Comparison of ENCODE assay signal across 20 cellular contexts in the genomic region with DNA sequence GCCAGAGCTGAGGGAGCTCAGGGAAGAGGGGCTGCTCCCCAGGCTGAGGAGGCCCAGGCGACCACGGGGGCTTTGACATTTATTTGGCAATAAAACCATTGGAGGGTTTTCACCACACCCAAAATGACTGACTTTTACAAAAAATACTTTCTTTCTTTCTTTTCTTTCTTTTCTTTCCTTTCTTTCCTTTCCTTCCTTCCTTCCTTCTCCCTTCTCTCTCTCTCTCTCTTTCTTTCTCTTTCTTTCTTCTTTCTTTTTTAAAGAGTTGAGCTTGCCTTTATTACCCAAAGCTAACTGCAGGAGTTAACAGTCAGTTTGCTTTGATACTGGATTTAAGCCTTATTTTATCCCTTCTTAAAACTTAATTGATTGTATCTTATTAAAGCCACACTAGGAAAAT. TPM values are rescaled to one million over a fixed set of nuclear protein-coding genes. Genes with fewer than 3 reads are reported as not detected.
DNase-seq lines count a peak whose midpoint lies in the region; ATAC-seq, FAIRE-seq and TF ChIP-seq lines count a peak whose summit lies in the region.
"Had no signal": no experiment of that assay in that cellular context is flagged by ENCODE, and none has a peak within 500 bp of the region (broad histone marks: within the 10 kb centered on the region; RNA-seq: fewer than 3 reads in every experiment).

No MANE protein-coding gene starts in this region.

- H3K4me3 Mint-ChIP-seq in activated B cell treated with CpG ODN at 0.5 μM for 24 hours: no peak overlapping the region

- TF ChIP-seq CTCF in A549 (IDR thresholded peaks at IDR 0.05): no peak
- no peak for TF ChIP-seq CTCF in HCT116 (IDR thresholded peaks at IDR 0.05 in 2 of 3, conservative IDR thresholded peaks at IDR 0.05 in 1 of 3; ENCODE audit: borderline replicate concordance in 1 of 3, insufficient read depth in 1 of 3, low read depth in 2 of 3, low read length in 2 of 3)
- TF ChIP-seq CTCF in activated B cell treated with CpG ODN at 0.5 μM for 24 hours (IDR thresholded peaks at IDR 0.05): no peak
- no peak for TF ChIP-seq CTCF in testis (IDR thresholded peaks at IDR 0.05)
- TF ChIP-seq CTCF in lower leg skin (IDR thresholded peaks at IDR 0.05): no peak

- RAD21 ChIA-PET in HCT116 (lab: Charles Lee; ENCODE audit: low non-redundant PET in 1 of 2, low total read pairs in 2 of 2, uncharacterized antibody in 2 of 2, unreplicated experiment in 2 of 2): no interaction called here

- POLR2A ChIA-PET in A549 (lab: Yijun Ruan, JAX) (no interaction called here), HCT116 (lab: Charles Lee) (interaction anchor here (0.5 kb wide), 1 partner anchor 25 kb away, joined by 3 read pairs; no protein-coding TSS in a partner anchor), activated B cell treated with CpG ODN at 0.5 μM for 24 hours (lab: Charles Lee) (interaction anchor here (1.8 to 1.9 kb wide), 2 partner anchors 16 to 76 kb away, joined by 4 to 6 read pairs; no protein-coding TSS in a partner anchor)

- no peak overlapping the region for H2AFZ ChIP-seq in HCT116 (ENCODE audit: low read depth, low read length, poor library complexity, severe bottlenecking)

- TF ChIP-seq RAD21 in A549 (conservative IDR thresholded peaks at IDR 0.05 in 1 of 2, IDR thresholded peaks at IDR 0.05 in 1 of 2) (no peak), HCT116 (IDR thresholded peaks at IDR 0.05; ENCODE audit: low read depth) (no peak)

- DNase-seq in A549 (ENCODE audit: low read depth in 1 of 2, low spot score in 1 of 2) (no peak), HCT116 (ENCODE audit: low read depth, low spot score) (no peak), activated B cell treated with CpG ODN at 0.5 μM for 24 hours (no peak), EL (no peak), testis (no peak), lower leg skin (ENCODE audit: low spot score in 2 of 2) (no peak)
- no peak for DNase-seq in stimulated activated CD4-positive, alpha-beta T cell treated with anti-CD3 and anti-CD28 coated beads, Interleukin-1b, Interleukin-23, amount 100 ng/mL, for 48 hours
- DNase-seq: activated CD8-positive, alpha-beta memory T cell treated with anti-CD3 and anti-CD28 coated beads for 24 hours; activated effector memory CD4-positive, alpha-beta T cell treated with Interleukin-2 at 50 U/mL for 16 hours; heart left ventricle; NCI-H1092 treated with DMSO at 0.1 percent for 48 hours; NCI-H2107; NCI-H526; sigmoid colon had no signal

- H3K27me3 ChIP-seq in HCT116 (ENCODE audit: insufficient read depth, low read length): no peaks in the 10 kb centered on the region
- H3K27me3 ChIP-seq in testis: no peaks in the 10 kb centered on the region
- H3K27me3 ChIP-seq: heart left ventricle, sigmoid colon had no signal

- H3K27ac Mint-ChIP-seq in activated B cell treated with CpG ODN at 0.5 μM for 24 hours: peak overlapping the region; percentile 57

- 80% methylated on average over 2 of the region's 2 CpGs for WGBS in A549 (ENCODE audit: missing lambda C conversion rate)
- 60 to 61% methylated on average over 2 of the region's 2 CpGs for WGBS in mesodermal cell (ENCODE audit: insufficient coverage in 2 of 2), 2 experiments
- 69 to 72% methylated on average over 2 of the region's 2 CpGs for WGBS in testis, 2 donors
- WGBS in lower leg skin, 2 donors: 63 to 64% methylated on average over 2 of the region's 2 CpGs

- intact Hi-C loops in HCT116 (cut with micrococcal nuclease) (no loop called here), activated B cell treated with CpG ODN at 0.5 μM for 24 hours (cut with micrococcal nuclease) (loop anchor here (2.0 kb wide), 3 partner anchors 15 to 39 kb away; no protein-coding TSS in a partner anchor), testis (cut with DNase I; ENCODE audit: low total_unique reads) (no loop called here), lower leg skin (cut with DNase I; ENCODE audit: low total_unique reads) (no loop called here)

- H3K27ac ChIP-seq in A549 (no peak overlapping the region), HCT116 (ENCODE audit: low read depth, low read length) (peak overlapping the region; percentile 64; the same call in 1 of the 2 replicates), mesodermal cell (ENCODE audit: low read depth, low read length, severe bottlenecking) (peak overlapping the region; percentile 92), testis (no peak overlapping the region)
- H3K27ac ChIP-seq: heart left ventricle, sigmoid colon, VCaP had no signal

- H3K4me1 Mint-ChIP-seq in activated B cell treated with CpG ODN at 0.5 μM for 24 hours: peaks cover 88% of the 10 kb centered on the region

- H3K36me3 Mint-ChIP-seq in activated B cell treated with CpG ODN at 0.5 μM for 24 hours (ENCODE audit: low read depth): peaks cover 28% of the 10 kb centered on the region

- no peaks in the 10 kb centered on the region for H3K36me3 ChIP-seq in HCT116 (ENCODE audit: control insufficient read depth in 1 of 2, insufficient read depth in 2 of 2, low read length in 2 of 2)
- H3K36me3 ChIP-seq in mesodermal cell (ENCODE audit: control insufficient read depth, insufficient read depth, low read length): peaks cover 3% of the 10 kb centered on the region
- H3K36me3 ChIP-seq in testis (ENCODE audit: low read depth, missing control alignments): no peaks in the 10 kb centered on the region
- H3K36me3 ChIP-seq: heart left ventricle, sigmoid colon had no signal

- H4K20me1 ChIP-seq in HCT116 (ENCODE audit: insufficient read depth): no peaks in the 10 kb centered on the region

- H3K27me3 Mint-ChIP-seq in activated B cell treated with CpG ODN at 0.5 μM for 24 hours: no peaks in the 10 kb centered on the region

- no peak for TF ChIP-seq EP300 in A549 (IDR thresholded peaks at IDR 0.05)

- no TSS peak for BruUV-seq in HCT116 (replicated peaks; lab: Mats Ljungman, UMichigan)

- peaks cover 94% of the 10 kb centered on the region for H3K79me2 ChIP-seq in HCT116 (ENCODE audit: insufficient read depth, low read length)

- TF ChIP-seq POLR2A in A549 (IDR thresholded peaks at IDR 0.05; ENCODE audit: low read length): no peak
- no peak for TF ChIP-seq POLR2A in HCT116 (IDR thresholded peaks at IDR 0.05; ENCODE audit: borderline replicate concordance, extremely low read depth, insufficient read depth, insufficient read length)
- no peak for TF ChIP-seq POLR2A in testis (IDR thresholded peaks at IDR 0.05)
- TF ChIP-seq POLR2A in lower leg skin (IDR thresholded peaks at IDR 0.05): no peak

- H3K9me3 ChIP-seq in A549: no peaks in the 10 kb centered on the region
- no peaks in the 10 kb centered on the region for H3K9me3 ChIP-seq in HCT116 (ENCODE audit: control insufficient read depth in 1 of 2, insufficient read depth in 1 of 2, low read depth in 1 of 2, low read length in 2 of 2)
- no peaks in the 10 kb centered on the region for H3K9me3 ChIP-seq in mesodermal cell (ENCODE audit: control insufficient read depth, low read length)
- H3K9me3 ChIP-seq in testis: no peaks in the 10 kb centered on the region
- H3K9me3 ChIP-seq: heart left ventricle, sigmoid colon had no signal

- H3K9ac ChIP-seq in HCT116 (ENCODE audit: low read length): peak overlapping the region; percentile 54

- FAIRE-seq in A549 (lab: Jason Lieb, UNC): no peak
- FAIRE-seq: G401.6, GM12878, islet of Langerhans, RCC 7860 had no signal

- CTCF ChIA-PET in A549 (lab: Yijun Ruan, JAX): interaction anchor here (1.9 kb wide), 1 partner anchor 84 kb away, joined by 5 read pairs; no protein-coding TSS in a partner anchor
- CTCF ChIA-PET in HCT116 (lab: Charles Lee): no interaction called here
- CTCF ChIA-PET in activated B cell treated with CpG ODN at 0.5 μM for 24 hours (lab: Charles Lee): interaction anchor here (2.2 kb wide), 1 partner anchor 33 kb away, joined by 11 read pairs; no protein-coding TSS in a partner anchor

- H3K9me3 Mint-ChIP-seq in activated B cell treated with CpG ODN at 0.5 μM for 24 hours: no peaks in the 10 kb centered on the region

- no peak for ATAC-seq in A549
- ATAC-seq in HCT116: no peak
- ATAC-seq in activated B cell treated with CpG ODN at 0.5 μM for 24 hours (ENCODE audit: low read depth): no peak
- ATAC-seq: heart left ventricle had no signal

- no peak overlapping the region for H3K4me3 ChIP-seq in A549
- H3K4me3 ChIP-seq in HCT116 (replicated peaks in 1 of 2; ENCODE audit: low read depth in 1 of 2, low read length in 2 of 2): no peak overlapping the region
- H3K4me3 ChIP-seq in mesodermal cell (ENCODE audit: extremely low read depth, insufficient read depth, low read length, poor library complexity, severe bottlenecking): no peak overlapping the region
- H3K4me3 ChIP-seq in testis: no peak overlapping the region
- no peak overlapping the region for H3K4me3 ChIP-seq in lower leg skin (ENCODE audit: low read depth, poor library complexity, severe bottlenecking)
- H3K4me3 ChIP-seq: GM12878, heart left ventricle, sigmoid colon had no signal

- H3K4me2 ChIP-seq in A549 (peak overlapping the region; percentile 50), HCT116 (ENCODE audit: low read length) (peak overlapping the region; percentile 76)

- no peaks in the 10 kb centered on the region for H3K9me2 ChIP-seq in HCT116 (ENCODE audit: insufficient read depth)

- H3K4me1 ChIP-seq in A549 (peaks cover 23% of the 10 kb centered on the region), HCT116 (ENCODE audit: control insufficient read depth in 1 of 2, insufficient read depth in 2 of 2, low read length in 2 of 2) (peaks cover 39 to 65% of the 10 kb centered on the region in 2 experiments), mesodermal cell (ENCODE audit: control insufficient read depth, insufficient read depth, low read length, poor library complexity, severe bottlenecking) (peaks cover 29% of the 10 kb centered on the region), testis (no peaks in the 10 kb centered on the region)

TF ChIP-seq in A549, 52 proteins besides CTCF, POLR2A, EP300 and RAD21 (continues in another document):
- TF ChIP-seq MYC (IDR thresholded peaks at IDR 0.05; ENCODE audit: borderline replicate concordance, low read length) (no peak), HOXA7 (CRISPR knock-in tag; IDR thresholded peaks at IDR 0.05) (no peak), RCOR1 (IDR thresholded peaks at IDR 0.05; ENCODE audit: low read depth, low read length) (no peak)

TF ChIP-seq in HCT116, 20 proteins besides CTCF, POLR2A, EP300 and RAD21 (continues in another document):
- no peak for TF ChIP-seq SP1 (IDR thresholded peaks at IDR 0.05; ENCODE audit: low read depth)
- no peak for TF ChIP-seq YY1 (IDR thresholded peaks at IDR 0.05; ENCODE audit: extremely low read depth, insufficient replicate concordance, low read depth, low read length)

RNA-seq across cellular contexts. Expression of gene SNX9, which starts 17.2 kb away (rescaled TPM):
- polyA plus RNA-seq in A549 (2011; rRNA removed) (26.8 and 29.8 TPM in 2 replicates), A549 (2017; fragmentation: RNase III; extraction: RNeasy Plus Mini Kit Qiagen cat#74134 plus additional on column Dnase treatment) (12.8 to 13.9 TPM (median 13.0 TPM) in 3 replicates), testis (ENCODE audit: insufficient read depth, low read depth, low replicate concordance) (32.6 TPM)
- 13.4 and 14.5 TPM in 2 replicates for polyA plus RNA-seq in A549 (2012; cell fraction: cytosol; rRNA removed)
- 10.9 and 15.5 TPM in 2 replicates for polyA plus RNA-seq in A549 (2012; cell fraction: nucleus; rRNA removed)
- polyA minus RNA-seq in A549 (2011; rRNA and poly(A)+ RNA removed): 13.3 and 15.5 TPM in 2 replicates
- total RNA-seq in HCT116 (2021; ENCODE audit: unreplicated experiment) (42.5 TPM), activated B cell treated with CpG ODN at 0.5 μM for 24 hours (38.8 and 40.0 TPM in 2 replicates), testis (10 to 100 TPM; 26.0 to 30.1 TPM), lower leg skin (10 to 100 TPM; 37.4 to 59.5 (median 46.7) TPM)
- 27.3 and 33.3 TPM in 2 replicates for polyA plus RNA-seq in HCT116 (2012)
- 30.4 TPM for polyA plus RNA-seq in mesodermal cell (2013, experiment 1 of 2)
- 34.5 TPM for polyA plus RNA-seq in mesodermal cell (2013, experiment 2 of 2)

Comparison
In these comparisons a context has a peak if more than half of its experiments do, and no peak if none do; other contexts are left out.
1. H3K27ac ChIP-seq: peak in HCT116 (single experiment) and mesodermal cell (single experiment); none in A549 (0 of 2) and testis (0 of 2).